Comparison of ENCODE assay signal across 18 cellular contexts in the genomic region with DNA sequence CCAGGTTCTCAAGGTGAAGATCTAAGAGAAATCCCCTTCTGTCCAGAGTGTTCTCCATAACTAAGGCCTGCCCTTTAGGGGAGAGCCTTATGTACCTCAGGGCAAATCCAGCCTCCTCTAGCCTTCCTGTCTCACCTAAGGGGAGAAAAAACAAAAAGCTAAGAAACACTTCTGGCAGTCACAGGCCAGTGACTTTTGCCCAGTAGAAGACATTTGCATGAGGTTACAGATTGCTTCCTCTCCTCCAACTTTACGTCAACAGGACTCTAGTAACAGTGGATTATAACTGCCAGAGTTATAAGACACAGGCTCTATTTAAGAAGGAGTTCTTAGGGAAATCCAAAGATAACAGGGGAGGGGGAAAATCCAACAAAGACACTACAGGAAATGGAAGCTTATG. TPM values are rescaled to one million over a fixed set of nuclear protein-coding genes. Genes with fewer than 3 reads are reported as not detected.
DNase-seq lines count a peak whose midpoint lies in the region; ATAC-seq and TF ChIP-seq lines count a peak whose summit lies in the region.
"Had no signal": no experiment of that assay in that cellular context is flagged by ENCODE, and none has a peak within 500 bp of the region (broad histone marks: within the 10 kb centered on the region; RNA-seq: fewer than 3 reads in every experiment).

No MANE protein-coding gene starts in this region.

- no peaks in the 10 kb centered on the region for H4K20me1 ChIP-seq in Karpas-422 (ENCODE audit: insufficient read depth, low read depth, low read length)

- H3K36me3 ChIP-seq in Karpas-422 (ENCODE audit: insufficient read depth, low read length) = no peaks in the 10 kb centered on the region

- H3K36me3 Mint-ChIP-seq in memory B cell (no peaks in the 10 kb centered on the region), nephron progenitor cell (ENCODE audit: low read depth) (no peaks in the 10 kb centered on the region)

- no peaks in the 10 kb centered on the region for H3K9me2 ChIP-seq in Karpas-422 (replicated peaks; ENCODE audit: insufficient read depth, low read length)

- no peak overlapping the region for H3K4me3 ChIP-seq in GM12865 (ENCODE audit: low read depth, low read length)
- no peak overlapping the region for H3K4me3 ChIP-seq in Karpas-422 (ENCODE audit: low read length)
- H3K4me3 ChIP-seq: A549, GM23338 had no signal

- peaks cover 10% of the 10 kb centered on the region for H3K4me1 ChIP-seq in Karpas-422 (ENCODE audit: low read length)
- H3K4me1 ChIP-seq: A549, Caco-2 had no signal

- no peak overlapping the region for H3K9ac ChIP-seq in Karpas-422 (ENCODE audit: low read length)

- H3K27me3 ChIP-seq in Karpas-422 (ENCODE audit: low read length) = no peaks in the 10 kb centered on the region

- peaks cover 1% of the 10 kb centered on the region; the same call in 1 of the 2 replicates for H3K9me3 ChIP-seq in Karpas-422 (ENCODE audit: low read length)
- H3K9me3 ChIP-seq: A549 had no signal

- peaks cover 24% of the 10 kb centered on the region for H3K27me3 Mint-ChIP-seq in memory B cell
- H3K27me3 Mint-ChIP-seq in nephron progenitor cell (ENCODE audit: low read depth, poor library complexity) = peaks cover 36% of the 10 kb centered on the region

- no peaks in the 10 kb centered on the region for H3K79me2 ChIP-seq in Karpas-422 (ENCODE audit: low read length)

- H3K9me3 Mint-ChIP-seq in memory B cell (peaks cover 3% of the 10 kb centered on the region), nephron progenitor cell (peaks cover 33% of the 10 kb centered on the region)

- peak; percentile 25 for DNase-seq in GM12865 (ENCODE audit: low read depth)
- DNase-seq in Karpas-422 = peak; percentile 46
- no peak for DNase-seq in memory B cell (ENCODE audit: low spot score in 2 of 2)
- DNase-seq in nephron progenitor cell = no peak
- DNase-seq in cerebellum (ENCODE audit: low spot score) = no peak
- no peak for DNase-seq in NCI-H128 (lab: John Stamatoyannopoulos, UW; ENCODE audit: unreplicated experiment)
- DNase-seq: Caco-2; CD8-positive, alpha-beta memory T cell; DMS53; H7; IMR-90; KBM-7 had no signal

- no peak overlapping the region for H3K27ac ChIP-seq in Karpas-422 (ENCODE audit: low read length)
- H3K27ac ChIP-seq: A549 had no signal

- peaks cover 8% of the 10 kb centered on the region for H3K4me1 Mint-ChIP-seq in memory B cell
- no peaks in the 10 kb centered on the region for H3K4me1 Mint-ChIP-seq in nephron progenitor cell
- H3K4me1 Mint-ChIP-seq: CD8-positive, alpha-beta memory T cell; GM23338 had no signal

- H2AFZ ChIP-seq in Karpas-422 (ENCODE audit: low read length) = no peak overlapping the region
- H2AFZ ChIP-seq: GM23338 had no signal

- ATAC-seq in GM19043 (IDR thresholded peaks at IDR 0.05; ENCODE audit: low read depth, unreplicated experiment) = peak; percentile 70
- ATAC-seq in memory B cell (ENCODE audit: low read depth) = peak; percentile 74
- ATAC-seq in GM21423 (IDR thresholded peaks at IDR 0.05; ENCODE audit: unreplicated experiment) = no peak
- ATAC-seq: A549, GM23338 had no signal

- H3K4me3 Mint-ChIP-seq in memory B cell (no peak overlapping the region), nephron progenitor cell (no peak overlapping the region)
- H3K4me3 Mint-ChIP-seq: CD8-positive, alpha-beta memory T cell; GM23338 had no signal

- no peak for TF ChIP-seq CTCF in GM12865 (IDR thresholded peaks at IDR 0.05; ENCODE audit: insufficient read depth, low read depth, low read length, missing control alignments)
- TF ChIP-seq CTCF in nephron progenitor cell (IDR thresholded peaks at IDR 0.05) = no peak

- H3K27ac Mint-ChIP-seq in memory B cell (no peak overlapping the region), nephron progenitor cell (no peak overlapping the region)
- H3K27ac Mint-ChIP-seq: GM23338 had no signal

- no peak overlapping the region for H3K4me2 ChIP-seq in Karpas-422 (ENCODE audit: low read depth, low read length, poor library complexity, severe bottlenecking)
- H3K4me2 ChIP-seq: A549, GM23338 had no signal

RNA-seq across cellular contexts. Expression of a gene that starts 15.9 kb away (rescaled TPM):
- total RNA-seq in Karpas-422 (2014; rRNA removed; shearing (Covaris generic); ENCODE audit: low replicate concordance) = not detected in 2 replicates
- 11.3 TPM for total RNA-seq in cerebellum
- total RNA-seq: LHCN-M2 had no signal

RNA-seq across cellular contexts. Expression of a gene that starts 40.9 kb away (rescaled TPM):
- total RNA-seq in Karpas-422 (2014; rRNA removed; shearing (Covaris generic); ENCODE audit: low replicate concordance) = not detected in 2 replicates
- total RNA-seq in cerebellum = not detected
- total RNA-seq: Caco-2; CD8-positive, alpha-beta memory T cell; Daoy; GM23338; IMR-90; LHCN-M2 had no signal

Comparison
In these comparisons a context has a peak if more than half of its experiments do, and no peak if none do; other contexts are left out.
1. DNase-seq: peak in GM12865 (single experiment) and Karpas-422 (single experiment); none in memory B cell (0 of 2), nephron progenitor cell (single experiment), cerebellum (single experiment) and NCI-H128 (single experiment).
2. RNA of a gene that starts 15.9 kb away (total RNA-seq): 11.3 TPM in cerebellum (single experiment); not detected in Karpas-422; every median in the first group is over 10 times any median in the second.